In genomic region chr4:138492178-138492577, GRCh38 we compare ENCODE assay signal across 22 cellular contexts.
"Had no signal": no experiment of that assay in that cellular context is flagged by ENCODE, and none has a peak within 500 bp of the region (broad histone marks: within the 10 kb centered on the region; RNA-seq: fewer than 3 reads in every experiment).

No MANE protein-coding gene starts in this region.

- H3K4me3 ChIP-seq: hepatocyte, left ventricle myocardium inferior, lower lobe of right lung, neural progenitor cell, pancreas, smooth muscle cell, suprapubic skin, thyroid gland, uterus had no signal

- FAIRE-seq: kidney, pancreas had no signal

- H2AFZ ChIP-seq: hepatocyte, neural progenitor cell had no signal

- H3K4me2 ChIP-seq: hepatocyte, neural progenitor cell, smooth muscle cell had no signal

- H3K27ac ChIP-seq: dorsolateral prefrontal cortex, hepatocyte, left ventricle myocardium inferior, lower lobe of right lung, neural progenitor cell, pancreas, suprapubic skin, thyroid gland, uterus had no signal

- H3K36me3 ChIP-seq: left ventricle myocardium inferior, lower lobe of right lung, neural progenitor cell, pancreas, suprapubic skin, thyroid gland, uterus had no signal

- H3K4me1 ChIP-seq: lower lobe of right lung, pancreas, suprapubic skin, thyroid gland, uterus had no signal

- H3K79me2 ChIP-seq: hepatocyte had no signal

- DNase-seq: dorsolateral prefrontal cortex; effector CD8-positive, alpha-beta T cell; foreskin melanocyte; head of caudate nucleus; kidney; left cardiac atrium; left ventricle myocardium inferior; lower lobe of right lung; occipital lobe; pancreas; right cardiac atrium; stimulated activated CD4-positive, alpha-beta T cell treated with anti-CD3 and anti-CD28 coated beads, Interleukin-4, amount 100 ng/mL, for 1 hour; stimulated activated CD8-positive, alpha-beta memory T cell treated with anti-CD3 and anti-CD28 coated beads, Interleukin-4, amount 100 ng/mL, for 48 hours; stimulated activated naive CD8-positive, alpha-beta T cell treated with anti-CD3 and anti-CD28 coated beads, Interleukin-15, Interleukin-2, amounts not matched to agents 100 U/mL and 50 U/mL, for 24 hours; thyroid gland; uterus had no signal

- ATAC-seq: left cardiac atrium; lower lobe of right lung; natural killer cell treated with Interleukin-12 subunit alpha and Interleukin-12 subunit beta and Interleukin-15 and Interleukin-18, amount 100 ng/mL, for 72 hours; pancreas; right cardiac atrium; stimulated activated effector memory CD8-positive, alpha-beta T cell treated with anti-CD3 and anti-CD28 coated beads, Interleukin-12 subunit alpha, Interleukin-12 subunit beta, amount 100 ng/mL, for 72 hours; stimulated activated naive CD8-positive, alpha-beta T cell treated with anti-CD3 and anti-CD28 coated beads, Interleukin-15, Interleukin-2, amounts not matched to agents 100 U/mL and 50 U/mL, for 24 hours had no signal

- H3K9me3 ChIP-seq: lower lobe of right lung, pancreas, suprapubic skin, thyroid gland, uterus had no signal

- H3K9ac ChIP-seq: neural progenitor cell had no signal

- H3K27me3 ChIP-seq: dorsolateral prefrontal cortex, hepatocyte, neural progenitor cell, pancreas, suprapubic skin, thyroid gland, uterus had no signal
